In the genomic region with DNA sequence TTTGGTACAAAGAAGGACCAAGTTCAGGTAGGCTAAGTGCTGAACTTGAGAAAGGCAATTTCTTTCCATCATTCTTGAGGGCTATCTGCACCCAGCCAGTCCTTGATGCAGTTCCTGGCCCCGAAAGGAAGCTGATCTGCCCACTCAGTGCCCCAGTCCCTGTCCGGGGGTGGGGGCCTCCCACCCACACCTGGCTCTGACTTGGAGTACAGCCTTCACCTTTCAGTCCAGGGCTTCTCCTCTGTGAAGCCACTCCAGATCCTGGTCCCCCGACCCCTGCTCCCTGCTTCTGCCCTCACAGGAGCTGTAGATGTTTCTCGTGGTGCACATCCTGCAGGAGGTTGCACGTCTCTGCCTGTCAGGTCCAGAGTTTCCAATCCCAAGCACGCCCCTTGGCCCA, we compare ENCODE assay signal across 34 cellular contexts.
DNase-seq lines count a peak whose midpoint lies in the region; ATAC-seq and TF ChIP-seq lines count a peak whose summit lies in the region.
"Had no signal": no experiment of that assay in that cellular context is flagged by ENCODE, and none has a peak within 500 bp of the region (broad histone marks: within the 10 kb centered on the region; RNA-seq: fewer than 3 reads in every experiment).

No MANE protein-coding gene starts in this region.

- H3K4me3 ChIP-seq in DOHH2 (ENCODE audit: low read length) (no peak overlapping the region), OCI-LY7 (ENCODE audit: low read depth, low read length, poor library complexity, severe bottlenecking) (peak overlapping the region; percentile 13), prostate gland (no peak overlapping the region)
- H3K4me3 ChIP-seq: cardiac muscle cell, colonic mucosa, left ventricle myocardium inferior, right atrium auricular region, thyroid gland had no signal

- H3K4me3 Mint-ChIP-seq in central memory CD8-positive, alpha-beta T cell: no peak overlapping the region
- no peak overlapping the region for H3K4me3 Mint-ChIP-seq in stimulated activated naive B cell treated with anti-CD40 and anti-IgM and Interleukin-4, amounts not matched to agents 10 μg/mL and 1 μg/mL and 100 μg/mL, for 72 hours
- H3K4me3 Mint-ChIP-seq: activated CD8-positive, alpha-beta T cell treated with anti-CD3 and anti-CD28 coated beads for 36 hours; activated naive CD8-positive, alpha-beta T cell treated with anti-CD3 and anti-CD28 coated beads, Interleukin-2, amount 10 ng/mL, durations not matched to agents 7 days and 5 days; neural crest cell had no signal

- H3F3A ChIP-seq in DOHH2 (ENCODE audit: control insufficient read depth, insufficient read depth): no peaks in the 10 kb centered on the region

- H3K27me3 ChIP-seq in DOHH2 (ENCODE audit: control insufficient read depth, low read length): no peaks in the 10 kb centered on the region
- H3K27me3 ChIP-seq in prostate gland (replicated peaks; ENCODE audit: insufficient read depth): no peaks in the 10 kb centered on the region
- H3K27me3 ChIP-seq: BE2C, cardiac muscle cell, colonic mucosa, right atrium auricular region, thyroid gland had no signal

- TF ChIP-seq CTCF in DOHH2 (IDR thresholded peaks at IDR 0.05; ENCODE audit: low read depth, low read length, poor library complexity, severe bottlenecking): no peak
- no peak for TF ChIP-seq CTCF in OCI-LY7 (conservative IDR thresholded peaks at IDR 0.05; ENCODE audit: low read length)
- no peak for TF ChIP-seq CTCF in prostate gland (IDR thresholded peaks at IDR 0.05)

- H2AFZ ChIP-seq in OCI-LY7 (ENCODE audit: low read length): no peak overlapping the region
- H2AFZ ChIP-seq: parathyroid adenoma had no signal

- H3K36me3 Mint-ChIP-seq in central memory CD8-positive, alpha-beta T cell (ENCODE audit: insufficient read depth): peaks cover 21% of the 10 kb centered on the region
- peaks cover 22 to 25% of the 10 kb centered on the region in 2 donors for H3K36me3 Mint-ChIP-seq in stimulated activated naive B cell treated with anti-CD40 and anti-IgM and Interleukin-4, amounts not matched to agents 10 μg/mL and 1 μg/mL and 100 μg/mL, for 72 hours

- 0 out of 2 replicates have a peak, but pooled peaks cover 2% of the 10 kb centered on the region for H4K20me1 ChIP-seq in DOHH2 (ENCODE audit: control insufficient read depth, insufficient read depth, low read depth, low read length)
- H4K20me1 ChIP-seq in OCI-LY7 (ENCODE audit: insufficient read depth, low read length): no peaks in the 10 kb centered on the region

- DNase-seq in OCI-LY7 (ENCODE audit: low spot score) (no peak), midbrain (lab: John Stamatoyannopoulos, UW) (no peak), UCSD-AML1 (lab: John Stamatoyannopoulos, UW; ENCODE audit: unreplicated experiment) (no peak), prostate gland (ENCODE audit: low spot score) (no peak)
- DNase-seq in central memory CD8-positive, alpha-beta T cell (ENCODE audit: low spot score in 2 of 2): no peak
- DNase-seq in stimulated activated naive B cell treated with anti-CD40 and anti-IgM and Interleukin-4, amounts not matched to agents 10 μg/mL and 1 μg/mL and 100 μg/mL, for 72 hours: no peak
- DNase-seq: activated CD4-positive, CD25-positive, alpha-beta regulatory T cell; activated CD8-positive, alpha-beta T cell treated with anti-CD3 and anti-CD28 coated beads for 36 hours; activated effector memory CD4-positive, alpha-beta T cell treated with anti-CD3 and anti-CD28 coated beads, Interleukin-2, amount 50 U/mL, for 16 hours; activated naive CD8-positive, alpha-beta T cell treated with anti-CD3 and anti-CD28 coated beads, Interleukin-2, amount 10 ng/mL, durations not matched to agents 7 days and 5 days; aorta; BE2C; colonic mucosa; DMS 273 treated with DMSO at 0.1 percent for 48 hours; EL; H7; Kasumi-1; left ventricle myocardium inferior; mesendoderm; MV-4-11; NCI-H146; NCI-H2107; NCI-H446; NCI-H774; small intestine; stimulated activated naive CD8-positive, alpha-beta T cell treated with anti-CD3 and anti-CD28 coated beads, Interleukin-15, Interleukin-2, amounts not matched to agents 100 U/mL and 50 U/mL, for 24 hours; T-helper 1 cell; thyroid gland had no signal

- no peak for TF ChIP-seq POLR2A in prostate gland (IDR thresholded peaks at IDR 0.05)

- H3K79me2 ChIP-seq in DOHH2 (ENCODE audit: control insufficient read depth, low read length) (peaks cover 71% of the 10 kb centered on the region), OCI-LY7 (ENCODE audit: insufficient read depth, low read depth, low read length) (no peaks in the 10 kb centered on the region)

- H3K9me3 ChIP-seq in DOHH2 (ENCODE audit: control insufficient read depth, insufficient read depth, low read length) (no peaks in the 10 kb centered on the region), OCI-LY7 (ENCODE audit: low read length) (no peaks in the 10 kb centered on the region), prostate gland (no peaks in the 10 kb centered on the region)
- H3K9me3 ChIP-seq: BE2C, colonic mucosa, left ventricle myocardium inferior, right atrium auricular region, thyroid gland had no signal

- 55% methylated on average over 6 of the region's 6 CpGs for WGBS in prostate gland

- peaks cover 35% of the 10 kb centered on the region for H3K4me1 Mint-ChIP-seq in central memory CD8-positive, alpha-beta T cell
- H3K4me1 Mint-ChIP-seq in stimulated activated naive B cell treated with anti-CD40 and anti-IgM and Interleukin-4, amounts not matched to agents 10 μg/mL and 1 μg/mL and 100 μg/mL, for 72 hours: peaks cover 16 to 42% of the 10 kb centered on the region in 2 donors

- H3K27ac ChIP-seq in DOHH2 (ENCODE audit: low read depth, low read length) (no peak overlapping the region), OCI-LY7 (ENCODE audit: low read depth, low read length, poor library complexity, severe bottlenecking) (peak overlapping the region; percentile 24), prostate gland (no peak overlapping the region)
- H3K27ac ChIP-seq: parathyroid adenoma had no signal

- BruUV-seq in OCI-LY7 (replicated peaks; lab: Mats Ljungman, UMichigan): no TSS peak

- H3K4me1 ChIP-seq in DOHH2 (ENCODE audit: control insufficient read depth, low read length): peaks cover 16% of the 10 kb centered on the region
- H3K4me1 ChIP-seq in OCI-LY7 (ENCODE audit: insufficient read depth, low read length, poor library complexity, severe bottlenecking): peaks cover 20% of the 10 kb centered on the region
- peaks cover 11% of the 10 kb centered on the region for H3K4me1 ChIP-seq in prostate gland (replicated peaks)
- H3K4me1 ChIP-seq: BE2C, parathyroid adenoma had no signal

- H3K9me3 Mint-ChIP-seq in central memory CD8-positive, alpha-beta T cell: no peaks in the 10 kb centered on the region
- no peaks in the 10 kb centered on the region for H3K9me3 Mint-ChIP-seq in stimulated activated naive B cell treated with anti-CD40 and anti-IgM and Interleukin-4, amounts not matched to agents 10 μg/mL and 1 μg/mL and 100 μg/mL, for 72 hours
- H3K9me3 Mint-ChIP-seq: activated CD8-positive, alpha-beta T cell treated with anti-CD3 and anti-CD28 coated beads for 36 hours; activated naive CD8-positive, alpha-beta T cell treated with anti-CD3 and anti-CD28 coated beads, Interleukin-2, amount 10 ng/mL, durations not matched to agents 7 days and 5 days; neural crest cell had no signal

- H3K4me2 ChIP-seq in DOHH2 (ENCODE audit: low read length): peak overlapping the region; percentile 16; the same call in 1 of the 2 replicates
- H3K4me2 ChIP-seq in OCI-LY7 (ENCODE audit: low read length): peak overlapping the region; percentile 55

- peak overlapping the region; percentile 68 for H3K27ac Mint-ChIP-seq in central memory CD8-positive, alpha-beta T cell (ENCODE audit: low read depth)
- H3K27ac Mint-ChIP-seq in stimulated activated naive B cell treated with anti-CD40 and anti-IgM and Interleukin-4, amounts not matched to agents 10 μg/mL and 1 μg/mL and 100 μg/mL, for 72 hours: peak overlapping the region; percentile 21
- H3K27ac Mint-ChIP-seq: activated CD8-positive, alpha-beta T cell treated with anti-CD3 and anti-CD28 coated beads for 36 hours; activated naive CD8-positive, alpha-beta T cell treated with anti-CD3 and anti-CD28 coated beads, Interleukin-2, amount 10 ng/mL, durations not matched to agents 7 days and 5 days had no signal

- CTCF ChIA-PET in OCI-LY7 (lab: Charles Lee; ENCODE audit: unreplicated experiment): no interaction called here

- H3K36me3 ChIP-seq in DOHH2 (ENCODE audit: control insufficient read depth, low read length): peaks cover 55% of the 10 kb centered on the region
- peaks cover 33% of the 10 kb centered on the region for H3K36me3 ChIP-seq in OCI-LY7 (ENCODE audit: insufficient read depth, low read length)
- no peaks in the 10 kb centered on the region for H3K36me3 ChIP-seq in prostate gland
- H3K36me3 ChIP-seq: BE2C, colonic mucosa had no signal

- ATAC-seq in central memory CD8-positive, alpha-beta T cell (replicated peaks; ENCODE audit: extremely low read depth, poor library complexity, severe bottlenecking): no peak
- ATAC-seq in stimulated activated naive B cell treated with anti-CD40 and anti-IgM and Interleukin-4, amounts not matched to agents 10 μg/mL and 1 μg/mL and 100 μg/mL, for 72 hours (replicated peaks): no peak
- ATAC-seq in GM19324 (IDR thresholded peaks at IDR 0.05; ENCODE audit: low FRiP score, unreplicated experiment): no peak
- ATAC-seq: activated CD8-positive, alpha-beta T cell treated with anti-CD3 and anti-CD28 coated beads for 36 hours; stimulated activated naive CD8-positive, alpha-beta T cell treated with anti-CD3 and anti-CD28 coated beads, Interleukin-15, Interleukin-2, amounts not matched to agents 100 U/mL and 50 U/mL, for 24 hours had no signal

- POLR2A ChIA-PET in OCI-LY7 (lab: Charles Lee): no interaction called here

- H3K9me2 ChIP-seq in DOHH2 (replicated peaks; ENCODE audit: control insufficient read depth, low read length) (no peaks in the 10 kb centered on the region), OCI-LY7 (ENCODE audit: insufficient read depth, low read length) (no peaks in the 10 kb centered on the region)

- intact Hi-C loops in OCI-LY7 (cut with micrococcal nuclease; ENCODE audit: unreplicated experiment): no loop called here
- intact Hi-C loops in prostate gland (cut with DNase I): no loop called here

- H3K27me3 Mint-ChIP-seq in central memory CD8-positive, alpha-beta T cell: no peaks in the 10 kb centered on the region
- no peaks in the 10 kb centered on the region for H3K27me3 Mint-ChIP-seq in stimulated activated naive B cell treated with anti-CD40 and anti-IgM and Interleukin-4, amounts not matched to agents 10 μg/mL and 1 μg/mL and 100 μg/mL, for 72 hours
- H3K27me3 Mint-ChIP-seq: activated CD8-positive, alpha-beta T cell treated with anti-CD3 and anti-CD28 coated beads for 36 hours; activated naive CD8-positive, alpha-beta T cell treated with anti-CD3 and anti-CD28 coated beads, Interleukin-2, amount 10 ng/mL, durations not matched to agents 7 days and 5 days had no signal
